Comparison of ENCODE assay signal across 28 cellular contexts in genomic region chr21:37566790-37567725, GRCh38.
A peak's percentile ranks its signal among the peaks of the same experiment; 100 is the strongest.
DNase-seq lines count a peak whose midpoint lies in the region; ATAC-seq, FAIRE-seq and TF ChIP-seq lines count a peak whose summit lies in the region.
"Had no signal": no experiment of that assay in that cellular context is flagged by ENCODE, and none has a peak within 500 bp of the region (broad histone marks: within the 10 kb centered on the region; RNA-seq: fewer than 3 reads in every experiment).

No MANE protein-coding gene starts in this region.

- no peak for FAIRE-seq in HepG2 (lab: Jason Lieb, UNC)
- FAIRE-seq: GM18507 had no signal

- CTCF ChIA-PET in HepG2 (lab: Yijun Ruan, JAX; ENCODE audit: low intra/inter-chr PET ratio, low total read pairs) = no interaction called here

- intact Hi-C loops in HepG2 (cut with micrococcal nuclease; ENCODE audit: unreplicated experiment) (no loop called here), right lobe of liver (cut with DNase I) (no loop called here), psoas muscle (cut with DNase I) (no loop called here)

- peaks cover 0 to 3% of the 10 kb centered on the region in 2 experiments; a peak in 1 of 5 replicates for H3K27me3 ChIP-seq in HepG2 (ENCODE audit: control insufficient read depth in 1 of 2, insufficient read depth in 2 of 2, low read length in 2 of 2)
- H3K27me3 ChIP-seq in right lobe of liver = no peaks in the 10 kb centered on the region
- H3K27me3 ChIP-seq in psoas muscle (ENCODE audit: insufficient read depth in 3 of 3, low read length in 2 of 3) = no peaks in the 10 kb centered on the region
- H3K27me3 ChIP-seq: sigmoid colon, stomach, transverse colon had no signal

- POLR2A ChIA-PET in HepG2 (lab: Yijun Ruan, JAX) = interaction anchor here (0.9 kb wide), 1 partner anchor 9 kb away, joined by 3 read pairs; no protein-coding TSS in a partner anchor

- 78% methylated on average over 13 of the region's 16 CpGs for WGBS in HepG2 (ENCODE audit: low lambda C conversion rate)
- 86% methylated on average over 10 of the region's 16 CpGs for WGBS in right lobe of liver (ENCODE audit: insufficient coverage, low coverage, low lambda C conversion rate, missing lambda C conversion rate)
- 49 to 57% (median 54%) methylated on average over 16 of the region's 16 CpGs for WGBS in psoas muscle, 3 donors

- ATAC-seq in HepG2 = no peak
- ATAC-seq in right lobe of liver = no peak
- peak; percentile 17 to 51 (median 48) for ATAC-seq in psoas muscle
- no peak for ATAC-seq in HG02852 (IDR thresholded peaks at IDR 0.05; ENCODE audit: unreplicated experiment)
- ATAC-seq: activated naive CD4-positive, alpha-beta T cell treated with anti-CD3 and anti-CD28 coated beads, Interleukin-2, amount 50 U/mL, for 72 hours; natural killer cell treated with Interleukin-12 subunit alpha and Interleukin-12 subunit beta and Interleukin-15 and Interleukin-18, amount 100 ng/mL, for 72 hours had no signal

- H2AFZ ChIP-seq in HepG2 (ENCODE audit: low read length) = no peak overlapping the region

- TF ChIP-seq RAD21 in HepG2 (CRISPR knock-in tag; IDR thresholded peaks at IDR 0.05) = no peak

- H4K20me1 ChIP-seq in HepG2 (ENCODE audit: insufficient read depth, low read length) = no peaks in the 10 kb centered on the region

- TF ChIP-seq CTCF in HepG2 (CRISPR knock-in tag; IDR thresholded peaks at IDR 0.05) (no peak), right lobe of liver (IDR thresholded peaks at IDR 0.05) (no peak), fibroblast of pulmonary artery (IDR thresholded peaks at IDR 0.05; ENCODE audit: low read length, missing control alignments) (no peak), psoas muscle (IDR thresholded peaks at IDR 0.05) (no peak)

- H3K9me3 ChIP-seq in HepG2 (ENCODE audit: low read length) = no peaks in the 10 kb centered on the region
- no peaks in the 10 kb centered on the region for H3K9me3 ChIP-seq in right lobe of liver
- H3K9me3 ChIP-seq in psoas muscle = no peaks in the 10 kb centered on the region
- H3K9me3 ChIP-seq: Caco-2, sigmoid colon, stomach, transverse colon had no signal

- in situ Hi-C loops in HepG2 (cut with HindIII; ENCODE audit: extremely low pct_ligation_motif_present, low pct_unique_long_range_greater_than_20kb) = no loop called here

- TF ChIP-seq POLR2A in HepG2 (IDR thresholded peaks at IDR 0.05; ENCODE audit: insufficient read depth in 1 of 2, low read depth in 2 of 2, low read length in 2 of 2) (no peak), right lobe of liver (IDR thresholded peaks at IDR 0.05) (no peak)

- BruUV-seq in HepG2 (replicated peaks; lab: Mats Ljungman, UMichigan) = no TSS peak

- no peaks in the 10 kb centered on the region for H3K36me3 ChIP-seq in HepG2 (replicated peaks in 1 of 2; ENCODE audit: control insufficient read depth in 1 of 2, insufficient read depth in 2 of 2, low read length in 2 of 2)
- no peaks in the 10 kb centered on the region for H3K36me3 ChIP-seq in right lobe of liver
- H3K36me3 ChIP-seq in psoas muscle (ENCODE audit: insufficient read depth in 1 of 2, low read depth in 1 of 2) = no peaks in the 10 kb centered on the region
- H3K36me3 ChIP-seq: sigmoid colon, stomach, transverse colon had no signal

- H3K9ac ChIP-seq in HepG2 (ENCODE audit: insufficient read depth, low read depth, low read length) = no peak overlapping the region

- H3K4me3 ChIP-seq in HepG2 (replicated peaks in 1 of 3; ENCODE audit: insufficient read depth in 1 of 3, low read depth in 2 of 3, low read length in 3 of 3) (no peak overlapping the region), right lobe of liver (no peak overlapping the region), fibroblast of pulmonary artery (replicated peaks; ENCODE audit: low read depth, low read length) (no peak overlapping the region), psoas muscle (peak overlapping the region; percentile 3)
- H3K4me3 ChIP-seq: sigmoid colon, stomach, transverse colon had no signal

- no peak overlapping the region for H3K27ac ChIP-seq in HepG2 (ENCODE audit: extremely low read length, insufficient read depth, low read length)
- no peak overlapping the region for H3K27ac ChIP-seq in right lobe of liver
- peak overlapping the region; percentile 97 for H3K27ac ChIP-seq in psoas muscle
- H3K27ac ChIP-seq: C4-2B, sigmoid colon, stomach, transverse colon had no signal

- H3K4me1 ChIP-seq in HepG2 (ENCODE audit: insufficient read depth, low read length) = peaks cover 30% of the 10 kb centered on the region
- peaks cover 0 to 21% (median 8%) of the 10 kb centered on the region in 4 donors for H3K4me1 ChIP-seq in right lobe of liver
- peaks cover 27% of the 10 kb centered on the region for H3K4me1 ChIP-seq in psoas muscle

- DNase-seq in HepG2 (ENCODE audit: low spot score) (no peak), right lobe of liver (no peak), fibroblast of pulmonary artery (ENCODE audit: low read depth) (peak; percentile 62), psoas muscle (peak; percentile 23 to 74), NCI-H526 treated with DMSO at 0.1 percent for 48 hours (lab: John Stamatoyannopoulos, UW) (no peak), activated gamma-delta T cell (lab: John Stamatoyannopoulos, UW) (no peak)
- DNase-seq: activated B cell treated with CpG ODN at 0.5 μM for 24 hours; activated CD4-positive, alpha-beta T cell treated with anti-CD3 and anti-CD28 coated beads, Interleukin-2, amount 50 U/mL, for 4 hours; activated CD8-positive, alpha-beta memory T cell treated with anti-CD3 and anti-CD28 coated beads, Interleukin-2, amount 50 U/mL, for 4 hours; aorta; Caco-2; central memory CD4-positive, alpha-beta T cell; DND-41; HCEC 1CT; midbrain; NCI-H1092; NCI-H187; NCI-H2171; NCI-H510A treated with DMSO at 0.1 percent for 48 hours; SIG-M5; stomach; transverse colon had no signal

- no peak for TF ChIP-seq EP300 in HepG2 (IDR thresholded peaks at IDR 0.05; ENCODE audit: low read depth in 2 of 2, low read length in 2 of 2)
- TF ChIP-seq EP300 in HepG2 (CRISPR knock-in tag; IDR thresholded peaks at IDR 0.05; ENCODE audit: borderline replicate concordance) = no peak

- H3K79me2 ChIP-seq in HepG2 (ENCODE audit: insufficient read depth, low read length) = no peaks in the 10 kb centered on the region

- H3K4me2 ChIP-seq in HepG2 (ENCODE audit: low read depth, low read length) = no peak overlapping the region

TF ChIP-seq in HepG2, 621 proteins besides CTCF, POLR2A, EP300 and RAD21:
- TF ChIP-seq MAX (IDR thresholded peaks at IDR 0.05) (no peak), ZSCAN31 (CRISPR knock-in tag; IDR thresholded peaks at IDR 0.05; ENCODE audit: low read depth) (peak; percentile 61; the same call in 1 of the 2 replicates), ZNF44 (CRISPR knock-in tag; IDR thresholded peaks at IDR 0.05) (no peak), DNMT1 (CRISPR knock-in tag; IDR thresholded peaks at IDR 0.05) (no peak), NRL (CRISPR knock-in tag; IDR thresholded peaks at IDR 0.05; ENCODE audit: borderline replicate concordance) (no peak)

Comparison
In these comparisons a context has a peak if more than half of its experiments do, and no peak if none do; other contexts are left out.
1. ATAC-seq: peak in psoas muscle (4 of 4); none in HepG2 (single experiment), right lobe of liver (0 of 4) and HG02852 (single experiment).
2. DNase-seq: peak in fibroblast of pulmonary artery (single experiment) and psoas muscle (2 of 2); none in HepG2 (single experiment), right lobe of liver (0 of 3), NCI-H526 treated with DMSO at 0.1 percent for 48 hours (single experiment) and activated gamma-delta T cell (single experiment).